14 cellular contexts compared by ENCODE assay signal in genomic region chr1:151898519-151898991, GRCh38. TPM values are rescaled to one million over a fixed set of nuclear protein-coding genes. Genes with fewer than 3 reads are reported as not detected.
DNase-seq lines count a peak whose midpoint lies in the region; ATAC-seq, FAIRE-seq and TF ChIP-seq lines count a peak whose summit lies in the region.
"Had no signal": no experiment of that assay in that cellular context is flagged by ENCODE, and none has a peak within 500 bp of the region (broad histone marks: within the 10 kb centered on the region; RNA-seq: fewer than 3 reads in every experiment).

No MANE protein-coding gene starts in this region.

- H3K4me3 Mint-ChIP-seq in WTC11, result no peak overlapping the region

- peaks cover 6 to 10% of the 10 kb centered on the region in 2 donors for H3K4me1 ChIP-seq in kidney (ENCODE audit: control insufficient read depth in 1 of 2, insufficient read depth in 1 of 2, low read depth in 1 of 2, low read length in 2 of 2)

- H3K36me3 ChIP-seq in kidney (ENCODE audit: control insufficient read depth in 1 of 2, insufficient read depth in 2 of 2, low read length in 2 of 2), result peaks cover 0 to 3% of the 10 kb centered on the region in 2 donors

- H3K9me3 ChIP-seq in kidney (ENCODE audit: control insufficient read depth in 1 of 2, low read length in 2 of 2), result no peaks in the 10 kb centered on the region
- H3K9me3 ChIP-seq: testis had no signal

- H3K9me3 Mint-ChIP-seq in WTC11, result peaks cover 44% of the 10 kb centered on the region

- POLR2A ChIA-PET in WTC11 (lab: Charles Lee), result no interaction called here

- H3K4me1 Mint-ChIP-seq in WTC11, result no peaks in the 10 kb centered on the region

- ATAC-seq in Right ventricle myocardium superior (ENCODE audit: poor library complexity) (peak; percentile 10), WTC11 (no peak)

- H3K27ac ChIP-seq in kidney (ENCODE audit: low read depth in 2 of 2, low read length in 2 of 2), result peak overlapping the region; percentile 38 to 68

- no peak overlapping the region for H3K4me3 ChIP-seq in kidney (ENCODE audit: low read length in 2 of 2)
- H3K4me3 ChIP-seq: testis had no signal

- peaks cover 55% of the 10 kb centered on the region for H3K36me3 Mint-ChIP-seq in WTC11

- DNase-seq in Right ventricle myocardium superior (no peak), cardiac septum (ENCODE audit: low spot score) (no peak), activated T-cell treated with anti-CD3 and anti-CD28 coated beads for 24 hours (ENCODE audit: low read depth) (peak; percentile 20), kidney (no peak), CD1c-positive myeloid dendritic cell (ENCODE audit: extremely low spot score) (no peak), SW480 (ENCODE audit: low spot score) (no peak), ecto neural progenitor cell (ENCODE audit: low spot score) (no peak), WTC11 (ENCODE audit: low spot score) (no peak)
- DNase-seq: NCI-H226, testis had no signal

- CTCF ChIA-PET in WTC11 (lab: Charles Lee), result interaction anchor here (0.6 to 2.8 kb wide), 6 partner anchors 10 to 103 kb away, joined by 3 to 10 read pairs (median 6); partner anchors contain the start of gene THEM4

- H3K9ac ChIP-seq in kidney (ENCODE audit: low read length in 2 of 2), result no peak overlapping the region

- H3K27ac Mint-ChIP-seq in WTC11, result no peak overlapping the region

- no peak for FAIRE-seq in kidney (lab: Jason Lieb, UNC)
- FAIRE-seq: GM12891 had no signal

- TF ChIP-seq CTCF in kidney (IDR thresholded peaks at IDR 0.05; ENCODE audit: borderline replicate concordance, extremely low read depth, insufficient read depth) (no peak), WTC11 (IDR thresholded peaks at IDR 0.05) (no peak)

- H3K27me3 Mint-ChIP-seq in WTC11 (ENCODE audit: low read depth), result peaks cover 3% of the 10 kb centered on the region; the same call in 1 of the 2 replicates

- intact Hi-C loops in Right ventricle myocardium superior (cut with DNase I), result no loop called here
- intact Hi-C loops in cardiac septum (cut with DNase I), result no loop called here
- intact Hi-C loops in kidney (cut with DNase I), result no loop called here

TF ChIP-seq in WTC11, 78 proteins besides CTCF, POLR2A, EP300 and RAD21:
- TF ChIP-seq ELF4 (CRISPR knock-in tag; IDR thresholded peaks at IDR 0.05; ENCODE audit: low read depth) (no peak), ZNF232 (CRISPR knock-in tag; IDR thresholded peaks at IDR 0.05) (no peak), USF2 (CRISPR knock-in tag; IDR thresholded peaks at IDR 0.05) (no peak), E2F4 (CRISPR knock-in tag; IDR thresholded peaks at IDR 0.05; ENCODE audit: borderline replicate concordance, low read depth) (no peak), GTF2I (CRISPR knock-in tag; conservative IDR thresholded peaks at IDR 0.05) (no peak), GRHL2 (CRISPR knock-in tag; IDR thresholded peaks at IDR 0.05; ENCODE audit: insufficient replicate concordance, severe bottlenecking) (no peak), JUN (CRISPR knock-in tag; IDR thresholded peaks at IDR 0.05) (no peak), FOXJ3 (CRISPR knock-in tag; IDR thresholded peaks at IDR 0.05; ENCODE audit: borderline replicate concordance) (no peak), TP53 (CRISPR knock-in tag; IDR thresholded peaks at IDR 0.05) (no peak), ZNF423 (CRISPR knock-in tag; IDR thresholded peaks at IDR 0.05) (no peak), ZBTB43 (CRISPR knock-in tag; IDR thresholded peaks at IDR 0.05) (no peak), E2F1 (CRISPR knock-in tag; IDR thresholded peaks at IDR 0.05) (no peak), ZNF121 (CRISPR knock-in tag; IDR thresholded peaks at IDR 0.05) (no peak), ZBTB21 (CRISPR knock-in tag; IDR thresholded peaks at IDR 0.05; ENCODE audit: borderline replicate concordance) (no peak), NFYB (CRISPR knock-in tag; conservative IDR thresholded peaks at IDR 0.05; ENCODE audit: low read depth) (no peak), GABPB1 (CRISPR knock-in tag; IDR thresholded peaks at IDR 0.05) (no peak), CDX4 (CRISPR knock-in tag; IDR thresholded peaks at IDR 0.05; ENCODE audit: borderline replicate concordance) (no peak), OVOL2 (CRISPR knock-in tag; IDR thresholded peaks at IDR 0.05; ENCODE audit: borderline replicate concordance) (no peak)

RNA-seq across cellular contexts. Expression of gene THEM4, which starts 10.8 kb away (rescaled TPM):
- total RNA-seq in Right ventricle myocardium superior (17.0 TPM), cardiac septum (15.7 TPM), kidney (17.5 TPM), WTC11 (2021) (8.0 to 10.9 TPM (median 8.8 TPM) in 3 replicates)
- polyA plus RNA-seq in kidney (ENCODE audit: insufficient read depth, low read depth, low replicate concordance), result 27.9 TPM

RNA-seq across cellular contexts. Expression of gene THEM5, which starts 45.0 kb away (rescaled TPM):
- total RNA-seq in Right ventricle myocardium superior (not detected), cardiac septum (not detected), kidney (not detected), WTC11 (2021) (not detected in 3 replicates)
- polyA plus RNA-seq in kidney (ENCODE audit: insufficient read depth, low read depth, low replicate concordance), result not detected
- total RNA-seq: activated CD8-positive, alpha-beta memory T cell treated with anti-CD3 and anti-CD28 coated beads for 36 hours; kidney epithelial cell; pulmonary artery endothelial cell; testis had no signal

RNA-seq across cellular contexts. Expression of gene C2CD4D, which starts 58.9 kb away (rescaled TPM):
- total RNA-seq in Right ventricle myocardium superior (not detected), cardiac septum (not detected), kidney (0.57 TPM), WTC11 (2021) (0.85 to 2.0 TPM (median 0.94 TPM) in 3 replicates)
- polyA plus RNA-seq in kidney (ENCODE audit: insufficient read depth, low read depth, low replicate concordance), result 0.43 TPM
